ENCODE assay signal across 22 cellular contexts in genomic region chr14:37698840-37699777, GRCh38.
DNase-seq lines count a peak whose midpoint lies in the region; ATAC-seq, FAIRE-seq and TF ChIP-seq lines count a peak whose summit lies in the region.
"Had no signal": no experiment of that assay in that cellular context is flagged by ENCODE, and none has a peak within 500 bp of the region (broad histone marks: within the 10 kb centered on the region; RNA-seq: fewer than 3 reads in every experiment).

No MANE protein-coding gene starts in this region.

- CTCF ChIA-PET in IMR-90 (lab: Yijun Ruan, JAX), result no interaction called here

- H3K27ac Mint-ChIP-seq in activated T-helper 1 cell treated with anti-CD3 and anti-CD28 coated beads, Interleukin-12 subunit alpha, Interleukin-12 subunit beta, Interleukin-2, Interleukin-4 antibody, amounts not matched to agents 30 ng/mL and 10 ng/mL and 1 ng/mL, durations not matched to agents 14 hours and 24 hours and 36 hours, result no peak overlapping the region
- H3K27ac Mint-ChIP-seq: CD14-positive monocyte; CD4-positive, alpha-beta memory T cell; GM23338; IgD-negative memory B cell had no signal

- H2AFZ ChIP-seq in IMR-90 (replicated peaks; ENCODE audit: low read length, poor library complexity) (no peak overlapping the region), hepatocyte (no peak overlapping the region)
- H2AFZ ChIP-seq: GM23338 had no signal

- no peaks in the 10 kb centered on the region for H3K4me1 ChIP-seq in IMR-90 (ENCODE audit: control insufficient read depth, insufficient read depth, low read length)
- H3K4me1 ChIP-seq in hepatocyte (ENCODE audit: insufficient read depth), result peaks cover 26% of the 10 kb centered on the region
- no peaks in the 10 kb centered on the region for H3K4me1 ChIP-seq in mucosa of descending colon (ENCODE audit: low read depth)
- H3K4me1 ChIP-seq: BLaER1 had no signal

- peak overlapping the region; percentile 61; the same call in 1 of the 2 replicates for H4K91ac ChIP-seq in IMR-90 (ENCODE audit: insufficient read depth, low read depth, low read length)

- H3K27me3 ChIP-seq in IMR-90 (ENCODE audit: control insufficient read depth, insufficient read depth, low read length) (no peaks in the 10 kb centered on the region), hepatocyte (no peaks in the 10 kb centered on the region)
- H3K27me3 ChIP-seq: BLaER1 had no signal

- peak overlapping the region in 1 of 2 experiments; percentile 83; a peak in 1 of 4 replicates for H4K8ac ChIP-seq in IMR-90 (ENCODE audit: low read depth in 2 of 2, low read length in 2 of 2)

- no peaks in the 10 kb centered on the region for H3K36me3 Mint-ChIP-seq in activated T-helper 1 cell treated with anti-CD3 and anti-CD28 coated beads, Interleukin-12 subunit alpha, Interleukin-12 subunit beta, Interleukin-2, Interleukin-4 antibody, amounts not matched to agents 30 ng/mL and 10 ng/mL and 1 ng/mL, durations not matched to agents 14 hours and 24 hours and 36 hours (ENCODE audit: low read depth)
- H3K36me3 Mint-ChIP-seq: CD14-positive monocyte; CD4-positive, alpha-beta memory T cell; IgD-negative memory B cell had no signal

- TF ChIP-seq CTCF in 22Rv1 (IDR thresholded peaks at IDR 0.05) (no peak), IMR-90 (conservative IDR thresholded peaks at IDR 0.05; ENCODE audit: low read depth, low read length) (no peak), hepatocyte (IDR thresholded peaks at IDR 0.05; ENCODE audit: poor library complexity) (no peak), mucosa of descending colon (IDR thresholded peaks at IDR 0.05) (no peak)

- DNase-seq in IMR-90 (no peak), hepatocyte (ENCODE audit: low spot score) (peak; percentile 28), mucosa of descending colon (no peak), NCI-H128 (lab: John Stamatoyannopoulos, UW; ENCODE audit: unreplicated experiment) (no peak), EL (no peak), H54 (ENCODE audit: insufficient read length, low spot score) (no peak)
- DNase-seq in activated T-helper 1 cell treated with anti-CD3 and anti-CD28 coated beads, Interleukin-12 subunit alpha, Interleukin-12 subunit beta, Interleukin-2, Interleukin-4 antibody, amounts not matched to agents 30 ng/mL and 10 ng/mL and 1 ng/mL, durations not matched to agents 14 hours and 24 hours and 36 hours (ENCODE audit: low spot score), result no peak
- DNase-seq: 8988T; CD4-positive, alpha-beta memory T cell; GDM1; H7; KBM-7 had no signal

- peak overlapping the region; percentile 81 for H3K4ac ChIP-seq in IMR-90 (ENCODE audit: low read depth, low read length)

- in situ Hi-C loops in IMR-90 (cut with MboI; ENCODE audit: low sequenced_read_pairs), result no loop called here

- H3K14ac ChIP-seq in IMR-90 (replicated peaks; ENCODE audit: low read depth, low read length), result peak overlapping the region; percentile 85; the same call in 1 of the 2 replicates

- H3K4me2 ChIP-seq in IMR-90 (ENCODE audit: low read depth, low read length), result no peak overlapping the region
- H3K4me2 ChIP-seq in hepatocyte, result peak overlapping the region; percentile 42
- H3K4me2 ChIP-seq: BLaER1, GM23338 had no signal

- dilution Hi-C loops in IMR-90 (cut with HindIII; ENCODE audit: low sequenced_read_pairs, unreplicated experiment), result no loop called here

- no peak overlapping the region for H3K9ac ChIP-seq in IMR-90 (ENCODE audit: low read depth, low read length)
- H3K9ac ChIP-seq: BLaER1 had no signal

- H3K9me2 ChIP-seq in hepatocyte (replicated peaks; ENCODE audit: insufficient read depth), result no peaks in the 10 kb centered on the region

- intact Hi-C loops in IMR-90 (cut with micrococcal nuclease) (no loop called here), mucosa of descending colon (cut with DNase I, micrococcal nuclease) (no loop called here)
- intact Hi-C loops in activated T-helper 1 cell treated with anti-CD3 and anti-CD28 coated beads, Interleukin-12 subunit alpha, Interleukin-12 subunit beta, Interleukin-2, Interleukin-4 antibody, amounts not matched to agents 30 ng/mL and 10 ng/mL and 1 ng/mL, durations not matched to agents 14 hours and 24 hours and 36 hours (cut with micrococcal nuclease), result no loop called here

- peak overlapping the region; percentile 64; the same call in 2 of the 3 replicates for H2BK15ac ChIP-seq in IMR-90 (ENCODE audit: low read depth, low read length)

- no peaks in the 10 kb centered on the region for H3K4me1 Mint-ChIP-seq in activated T-helper 1 cell treated with anti-CD3 and anti-CD28 coated beads, Interleukin-12 subunit alpha, Interleukin-12 subunit beta, Interleukin-2, Interleukin-4 antibody, amounts not matched to agents 30 ng/mL and 10 ng/mL and 1 ng/mL, durations not matched to agents 14 hours and 24 hours and 36 hours (ENCODE audit: low read depth)
- H3K4me1 Mint-ChIP-seq: CD14-positive monocyte; CD4-positive, alpha-beta memory T cell; GM23338; IgD-negative memory B cell had no signal

- no TSS peak for BruUV-seq in IMR-90 (replicated peaks; lab: Mats Ljungman, UMichigan)

- peak overlapping the region; percentile 57; the same call in 1 of the 2 replicates for H2AK5ac ChIP-seq in IMR-90 (ENCODE audit: low read depth, low read length)

- POLR2A ChIA-PET in IMR-90 (lab: Charles Lee; ENCODE audit: unreplicated experiment), result no interaction called here

- no peak overlapping the region for H3K4me3 ChIP-seq in IMR-90 (ENCODE audit: insufficient read depth, low read depth, low read length)
- no peak overlapping the region for H3K4me3 ChIP-seq in hepatocyte
- no peak overlapping the region for H3K4me3 ChIP-seq in mucosa of descending colon
- H3K4me3 ChIP-seq: BLaER1, GM23338 had no signal

- H3K9me1 ChIP-seq in IMR-90 (ENCODE audit: insufficient read depth, low read length), result 0 out of 2 replicates have a peak, but pooled peaks cover 4% of the 10 kb centered on the region

- no peaks in the 10 kb centered on the region for H3K79me1 ChIP-seq in IMR-90 (ENCODE audit: low read depth in 1 of 2, low read length in 2 of 2)

- 83% methylated on average over 3 of the region's 4 CpGs; no CpG with 5 or more reads in 1 of the 2 experiments for whole genome bisulfite sequencing in IMR-90 (ENCODE audit: extremely low coverage in 2 of 2, insufficient read length in 1 of 2), 2 experiments
- WGBS in hepatocyte (ENCODE audit: low lambda C conversion rate, missing lambda C conversion rate), result 83% methylated on average over 4 of the region's 4 CpGs

- no peaks in the 10 kb centered on the region for H3K79me2 ChIP-seq in hepatocyte

- H2AK9ac ChIP-seq in IMR-90 (replicated peaks; ENCODE audit: low read depth, low read length, poor library complexity), result no peak overlapping the region

- no peaks in the 10 kb centered on the region for H4K20me1 ChIP-seq in IMR-90 (ENCODE audit: insufficient read depth, low read length)
- H4K20me1 ChIP-seq in hepatocyte (ENCODE audit: insufficient read depth, poor library complexity, severe bottlenecking), result no peaks in the 10 kb centered on the region
- H4K20me1 ChIP-seq: BLaER1 had no signal

- no peak overlapping the region for H2BK5ac ChIP-seq in IMR-90 (ENCODE audit: low read depth, low read length, poor library complexity, severe bottlenecking)

- peak overlapping the region; percentile 4; the same call in 1 of the 2 replicates for H3K27ac ChIP-seq in 22Rv1
- no peak overlapping the region for H3K27ac ChIP-seq in IMR-90 (ENCODE audit: insufficient read depth, low read length)
- H3K27ac ChIP-seq in hepatocyte, result peak overlapping the region; percentile 77
- H3K27ac ChIP-seq: BLaER1, HL-60 had no signal

- H3K9me3 ChIP-seq in IMR-90 (ENCODE audit: control insufficient read depth, insufficient read depth, low read length), result no peaks in the 10 kb centered on the region
- no peaks in the 10 kb centered on the region for H3K9me3 ChIP-seq in hepatocyte (ENCODE audit: low read depth)
- H3K9me3 ChIP-seq in mucosa of descending colon, result peaks cover 3% of the 10 kb centered on the region
- H3K9me3 ChIP-seq: BLaER1 had no signal

- H3K23ac ChIP-seq in IMR-90 (ENCODE audit: low read depth, low read length), result no peak overlapping the region; the same call in 1 of the 2 replicates

- FAIRE-seq in H54 (lab: Jason Lieb, UNC), result no peak
- FAIRE-seq: D721Med, GM12892, GM18507 had no signal

- H3K27me3 Mint-ChIP-seq in activated T-helper 1 cell treated with anti-CD3 and anti-CD28 coated beads, Interleukin-12 subunit alpha, Interleukin-12 subunit beta, Interleukin-2, Interleukin-4 antibody, amounts not matched to agents 30 ng/mL and 10 ng/mL and 1 ng/mL, durations not matched to agents 14 hours and 24 hours and 36 hours (ENCODE audit: insufficient read depth), result no peaks in the 10 kb centered on the region
- H3K27me3 Mint-ChIP-seq: CD4-positive, alpha-beta memory T cell; IgD-negative memory B cell had no signal

- peak overlapping the region; percentile 97 for H2BK20ac ChIP-seq in IMR-90 (ENCODE audit: low read depth, low read length)

- H3K56ac ChIP-seq in IMR-90 (ENCODE audit: extremely low read depth, insufficient read depth, low read length), result no peak overlapping the region

- TF ChIP-seq POLR2A in IMR-90 (IDR thresholded peaks at IDR 0.05; ENCODE audit: low read depth, low read length) (no peak), H54 (IDR thresholded peaks at IDR 0.05; ENCODE audit: low read depth, low read length) (no peak)

- H3K9me3 Mint-ChIP-seq in activated T-helper 1 cell treated with anti-CD3 and anti-CD28 coated beads, Interleukin-12 subunit alpha, Interleukin-12 subunit beta, Interleukin-2, Interleukin-4 antibody, amounts not matched to agents 30 ng/mL and 10 ng/mL and 1 ng/mL, durations not matched to agents 14 hours and 24 hours and 36 hours, result no peaks in the 10 kb centered on the region

- no peak overlapping the region for H3K4me3 Mint-ChIP-seq in activated T-helper 1 cell treated with anti-CD3 and anti-CD28 coated beads, Interleukin-12 subunit alpha, Interleukin-12 subunit beta, Interleukin-2, Interleukin-4 antibody, amounts not matched to agents 30 ng/mL and 10 ng/mL and 1 ng/mL, durations not matched to agents 14 hours and 24 hours and 36 hours
- H3K4me3 Mint-ChIP-seq: CD14-positive monocyte; CD4-positive, alpha-beta memory T cell; GM23338; IgD-negative memory B cell had no signal

- no peak overlapping the region; the same call in 1 of the 2 replicates for H4K5ac ChIP-seq in IMR-90 (ENCODE audit: low read depth, low read length)

- no peak for TF ChIP-seq RAD21 in IMR-90 (IDR thresholded peaks at IDR 0.05; ENCODE audit: low read length)

- H3K18ac ChIP-seq in IMR-90 (ENCODE audit: low read depth, low read length), result peak overlapping the region; percentile 61; the same call in 1 of the 2 replicates

- H3K36me3 ChIP-seq in IMR-90 (ENCODE audit: control insufficient read depth, insufficient read depth, low read length), result no peaks in the 10 kb centered on the region
- H3K36me3 ChIP-seq in hepatocyte (replicated peaks; ENCODE audit: insufficient read depth, low read depth), result no peaks in the 10 kb centered on the region
- no peaks in the 10 kb centered on the region for H3K36me3 ChIP-seq in mucosa of descending colon (ENCODE audit: low read depth)
- H3K36me3 ChIP-seq: BLaER1 had no signal

- no peak for ATAC-seq in IMR-90 (ENCODE audit: low read depth)
- peak; percentile 37 for ATAC-seq in mucosa of descending colon
- ATAC-seq: GM23338, HCT116 had no signal

- H2BK120ac ChIP-seq in IMR-90 (ENCODE audit: low read depth, low read length), result peak overlapping the region; percentile 57

TF ChIP-seq in IMR-90, 13 proteins besides CTCF, POLR2A, EP300 and RAD21 (continues in another document):
- TF ChIP-seq FOS (IDR thresholded peaks at IDR 0.05; ENCODE audit: low read depth, low read length) (no peak), CEBPB (IDR thresholded peaks at IDR 0.05; ENCODE audit: low read depth, low read length) (no peak)
